Comparison of ENCODE assay signal across 9 cellular contexts in the genomic region with DNA sequence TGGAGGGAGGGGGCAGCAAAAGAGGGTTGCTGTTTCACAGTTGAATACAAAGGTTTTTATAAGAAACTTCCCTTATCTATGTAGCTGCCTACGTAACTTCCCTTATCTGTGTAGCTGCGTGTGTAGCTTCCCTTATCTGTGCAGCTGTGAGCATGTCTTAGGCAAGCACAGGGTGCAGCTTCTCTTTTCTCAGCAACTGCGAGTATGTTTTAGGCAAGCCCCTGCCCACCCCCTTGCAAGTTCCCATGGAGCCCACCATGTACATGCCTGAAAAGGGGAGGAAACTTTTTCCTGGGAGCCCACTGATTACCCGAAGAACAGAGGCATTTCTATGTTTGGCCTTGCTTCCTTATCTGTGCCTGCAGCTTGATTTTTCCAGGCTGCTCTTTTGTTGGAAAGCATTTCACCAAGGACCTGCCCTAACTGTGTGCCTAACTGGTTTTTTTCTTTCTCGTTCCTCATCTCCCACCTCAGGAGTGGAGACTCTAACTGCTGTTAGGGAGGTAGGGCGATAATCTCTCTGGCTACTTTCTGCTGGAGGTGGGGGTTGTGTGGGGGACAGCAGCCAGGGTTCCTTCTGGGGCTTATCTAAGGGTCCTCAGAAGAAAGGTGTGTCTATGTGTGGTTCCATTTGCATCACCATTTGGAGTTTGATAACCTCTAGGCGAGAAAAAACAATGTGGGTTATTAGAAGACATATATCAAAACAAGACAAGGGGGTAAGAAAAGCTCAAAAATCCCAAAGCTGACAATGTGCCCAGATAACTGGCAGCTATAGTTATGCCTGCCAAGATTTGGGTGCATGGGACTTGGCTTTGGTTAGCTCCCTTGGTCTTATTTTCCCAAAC. TPM values are rescaled to one million over a fixed set of nuclear protein-coding genes. Genes with fewer than 3 reads are reported as not detected.
DNase-seq lines count a peak whose midpoint lies in the region; ATAC-seq and TF ChIP-seq lines count a peak whose summit lies in the region.
"Had no signal": no experiment of that assay in that cellular context is flagged by ENCODE, and none has a peak within 500 bp of the region (broad histone marks: within the 10 kb centered on the region; RNA-seq: fewer than 3 reads in every experiment).

No MANE protein-coding gene starts in this region.

- H3K27ac ChIP-seq in BLaER1 treated with 17β-estradiol and CSF1 and Interleukin-3, amounts not matched to agents 10 nM and 100 nM = peak overlapping the region; percentile 37 to 92 (median 87); a peak in 20 of 22 replicates
- peak overlapping the region; percentile 99 for H3K27ac ChIP-seq in hepatocyte

- no peaks in the 10 kb centered on the region for H3K9me2 ChIP-seq in hepatocyte (replicated peaks; ENCODE audit: insufficient read depth)

- WGBS in hepatocyte (ENCODE audit: low lambda C conversion rate, missing lambda C conversion rate) = 37% methylated on average over 7 of the region's 7 CpGs

- peak overlapping the region in 7 of 10 experiments; percentile 13 to 57 (median 23); a peak in 7 of 20 replicates for H3K4me3 ChIP-seq in BLaER1 treated with 17β-estradiol and CSF1 and Interleukin-3, amounts not matched to agents 10 nM and 100 nM
- H3K4me3 ChIP-seq in hepatocyte = no peak overlapping the region

- TF ChIP-seq CTCF in hepatocyte (IDR thresholded peaks at IDR 0.05; ENCODE audit: poor library complexity) = no peak

- ATAC-seq in HG02588 (IDR thresholded peaks at IDR 0.05; ENCODE audit: unreplicated experiment) = peak; percentile 50

- H4K20me1 ChIP-seq in BLaER1 treated with 17β-estradiol and CSF1 and Interleukin-3, amounts not matched to agents 10 nM and 100 nM = no peaks in the 10 kb centered on the region
- no peaks in the 10 kb centered on the region for H4K20me1 ChIP-seq in hepatocyte (ENCODE audit: insufficient read depth, poor library complexity, severe bottlenecking)

- peak; percentile 78 for DNase-seq in SKM-1 (lab: John Stamatoyannopoulos, UW; ENCODE audit: unreplicated experiment)
- peak; percentile 74 for DNase-seq in hepatocyte (ENCODE audit: low spot score)
- no peak for DNase-seq in NCI-H510A (lab: John Stamatoyannopoulos, UW)
- no peak for DNase-seq in activated effector memory CD4-positive, alpha-beta T cell treated with Interleukin-2 at 50 U/mL for 16 hours
- DNase-seq in NCI-H146 (lab: John Stamatoyannopoulos, UW) = no peak
- no peak for DNase-seq in DMS79 treated with DMSO at 0.1 percent for 48 hours (lab: John Stamatoyannopoulos, UW)
- DNase-seq: kidney glomerular epithelial cell had no signal

- H3K27me3 ChIP-seq in BLaER1 treated with 17β-estradiol and CSF1 and Interleukin-3, amounts not matched to agents 10 nM and 100 nM = no peaks in the 10 kb centered on the region
- no peaks in the 10 kb centered on the region for H3K27me3 ChIP-seq in hepatocyte

- H3K4me2 ChIP-seq in BLaER1 treated with 17β-estradiol and CSF1 and Interleukin-3, amounts not matched to agents 10 nM and 100 nM = peak overlapping the region in 8 of 11 experiments; percentile 30 to 87 (median 71); a peak in 16 of 22 replicates
- peak overlapping the region; percentile 69 for H3K4me2 ChIP-seq in hepatocyte

- H3K79me2 ChIP-seq in hepatocyte = peaks cover 12% of the 10 kb centered on the region

- H3K9me3 ChIP-seq in BLaER1 treated with 17β-estradiol and CSF1 and Interleukin-3, amounts not matched to agents 10 nM and 100 nM (replicated peaks in 1 of 11) = peaks cover 16 to 74% (median 70%) of the 10 kb centered on the region in 11 experiments
- H3K9me3 ChIP-seq in hepatocyte (ENCODE audit: low read depth) = peaks cover 8% of the 10 kb centered on the region

- H2AFZ ChIP-seq in hepatocyte = no peak overlapping the region

- H3K9ac ChIP-seq in BLaER1 treated with 17β-estradiol and CSF1 and Interleukin-3, amounts not matched to agents 10 nM and 100 nM = peak overlapping the region in 10 of 11 experiments; percentile 30 to 76 (median 70); a peak in 17 of 22 replicates

- peaks cover 0 to 38% (median 21%) of the 10 kb centered on the region in 10 experiments; a peak in 14 of 20 replicates for H3K4me1 ChIP-seq in BLaER1 treated with 17β-estradiol and CSF1 and Interleukin-3, amounts not matched to agents 10 nM and 100 nM
- peaks cover 13% of the 10 kb centered on the region for H3K4me1 ChIP-seq in hepatocyte (ENCODE audit: insufficient read depth)

- peaks cover 36 to 92% (median 85%) of the 10 kb centered on the region in 11 experiments for H3K36me3 ChIP-seq in BLaER1 treated with 17β-estradiol and CSF1 and Interleukin-3, amounts not matched to agents 10 nM and 100 nM
- peaks cover 6% of the 10 kb centered on the region for H3K36me3 ChIP-seq in hepatocyte (replicated peaks; ENCODE audit: insufficient read depth, low read depth)

RNA-seq across cellular contexts. Expression of gene SORD, which starts 26.0 kb away (rescaled TPM):
- 112 and 116 TPM in 2 replicates for total RNA-seq in hepatocyte
- 63.0 and 81.8 TPM in 2 replicates for polyA plus RNA-seq in hepatocyte

Comparison
In these comparisons a context has a peak if more than half of its experiments do, and no peak if none do; other contexts are left out.
1. DNase-seq: peak in SKM-1 (single experiment) and hepatocyte (single experiment); none in NCI-H510A (single experiment), activated effector memory CD4-positive, alpha-beta T cell treated with Interleukin-2 at 50 U/mL for 16 hours (single experiment), NCI-H146 (single experiment) and DMS79 treated with DMSO at 0.1 percent for 48 hours (single experiment).